8 cellular contexts compared by ENCODE assay signal in the genomic region with DNA sequence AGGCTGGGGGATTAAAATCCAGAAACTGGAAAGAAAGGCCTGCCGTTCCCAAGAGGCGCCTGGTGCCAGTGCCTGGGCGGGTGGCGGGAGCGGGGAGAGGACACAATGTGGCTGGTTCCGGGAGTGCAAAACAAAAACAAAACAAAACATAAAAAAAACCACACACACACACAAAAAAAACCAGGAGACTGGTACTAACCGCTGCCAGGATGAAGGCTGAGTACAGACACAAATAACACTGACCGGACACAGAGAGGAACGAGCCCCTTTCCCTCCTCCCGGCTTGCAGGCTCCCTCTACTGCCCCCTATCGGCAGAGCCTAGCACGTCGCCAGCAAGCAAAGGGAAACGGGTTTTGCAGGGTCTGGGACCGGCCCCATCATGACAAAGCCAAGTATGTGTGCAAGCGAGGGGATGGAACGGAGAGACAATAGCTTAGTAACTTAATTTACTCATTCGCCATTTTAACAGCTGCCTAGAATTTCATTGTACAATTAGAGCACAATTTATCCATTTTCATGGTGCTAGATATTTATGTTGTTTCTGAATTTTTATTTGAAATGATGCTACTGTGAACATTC. TPM values are rescaled to one million over a fixed set of nuclear protein-coding genes. Genes with fewer than 3 reads are reported as not detected.
A peak's percentile ranks its signal among the peaks of the same experiment; 100 is the strongest.
DNase-seq lines count a peak whose midpoint lies in the region; ATAC-seq lines count a peak whose summit lies in the region.

No MANE protein-coding gene starts in this region.

- DNase-seq in NCI-H1436 (lab: John Stamatoyannopoulos, UW) (peak; percentile 44), NCI-H1436 treated with DMSO at 0.1 percent for 48 hours (lab: John Stamatoyannopoulos, UW) (no peak), NCI-H226 (peak; percentile 2), cerebellum (ENCODE audit: low spot score) (peak; percentile 63), kidney tubule cell (ENCODE audit: low spot score) (peak; percentile 83)
- DNase-seq in stimulated activated CD4-positive, alpha-beta T cell treated with anti-CD3 and anti-CD28 coated beads, Interleukin-15, amount 100 ng/mL, for 48 hours (ENCODE audit: low read depth in 2 of 2): peak; percentile 70 to 78

- peak; percentile 69 for ATAC-seq in HG02938 (IDR thresholded peaks at IDR 0.05; ENCODE audit: unreplicated experiment)
- ATAC-seq in activated CD4-positive, CD25-positive, alpha-beta regulatory T cell treated with anti-CD3 and anti-CD28 coated beads, Interleukin-2, amount 50 U/mL, for 24 hours: peak; percentile 74 to 82

RNA-seq across cellular contexts. Expression of a gene that starts 17.9 kb away (rescaled TPM):
- total RNA-seq in cerebellum: 60.7 TPM
